Comparison of ENCODE assay signal across 23 cellular contexts in genomic region chr10:114663631-114664030, GRCh38. TPM values are rescaled to one million over a fixed set of nuclear protein-coding genes. Genes with fewer than 3 reads are reported as not detected.
DNase-seq lines count a peak whose midpoint lies in the region; ATAC-seq, FAIRE-seq and TF ChIP-seq lines count a peak whose summit lies in the region.
"Had no signal": no experiment of that assay in that cellular context is flagged by ENCODE, and none has a peak within 500 bp of the region (broad histone marks: within the 10 kb centered on the region; RNA-seq: fewer than 3 reads in every experiment).

No MANE protein-coding gene starts in this region.

- H3K79me2 ChIP-seq in H1 (ENCODE audit: control insufficient read depth in 1 of 2, insufficient read depth in 2 of 2, low read length in 2 of 2) = no peaks in the 10 kb centered on the region

- POLR2A ChIA-PET in H1 (lab: Charles Lee; ENCODE audit: partially characterized antibody) = no interaction called here
- POLR2A ChIA-PET in activated CD4-positive, alpha-beta memory T cell treated with anti-CD3 and anti-CD28 coated beads for 36 hours (lab: Charles Lee) = no interaction called here

- intact Hi-C loops in kidney (cut with DNase I) (no loop called here), stomach (cut with DNase I; ENCODE audit: low total_unique reads) (no loop called here)
- intact Hi-C loops in activated CD4-positive, alpha-beta memory T cell treated with anti-CD3 and anti-CD28 coated beads for 36 hours (cut with micrococcal nuclease) = no loop called here

- no peak overlapping the region for H3K14ac ChIP-seq in H1 (ENCODE audit: insufficient read length)

- no peak overlapping the region for H4K8ac ChIP-seq in H1 (ENCODE audit: extremely low read depth, insufficient read depth, low read length)

- H2BK12ac ChIP-seq in H1 (ENCODE audit: low read depth, low read length) = no peak overlapping the region

- H3K4me3 ChIP-seq in H1 (ENCODE audit: extremely low read depth in 1 of 4, insufficient read depth in 2 of 4, low read depth in 3 of 4, low read length in 4 of 4) (no peak overlapping the region), kidney (ENCODE audit: low read length in 2 of 2) (no peak overlapping the region), stomach (no peak overlapping the region)
- H3K4me3 ChIP-seq: BLaER1 treated with 17β-estradiol and CSF1 and Interleukin-3, amounts not matched to agents 10 nM and 100 nM; HAP-1; smooth muscle cell; testis had no signal

- WGBS in H1 (ENCODE audit: extremely low coverage in 1 of 2, insufficient coverage in 1 of 2, insufficient read length in 1 of 2, insufficient replicate concordance in 2 of 2, low coverage in 1 of 2, low lambda C conversion rate in 2 of 2, missing lambda C conversion rate in 1 of 2), 2 experiments = 51% methylated on average over 8 of the region's 8 CpGs; no CpG with 5 or more reads in 1 of the 2 experiments
- 26 to 59% (median 41%) methylated on average over 8 of the region's 8 CpGs for WGBS in stomach, 5 donors

- H3K9ac ChIP-seq in H1 (replicated peaks in 1 of 4; ENCODE audit: extremely low read depth in 1 of 4, low read depth in 3 of 4, low read length in 3 of 4) (no peak overlapping the region), kidney (ENCODE audit: low read length in 2 of 2) (peak overlapping the region in 1 of 2 donors; percentile 4)
- H3K9ac ChIP-seq: BLaER1 treated with 17β-estradiol and CSF1 and Interleukin-3, amounts not matched to agents 10 nM and 100 nM had no signal

- H3K9me3 ChIP-seq in H1 (ENCODE audit: insufficient read depth in 2 of 2, low read depth in 1 of 2, low read length in 1 of 2) = peaks cover 5 to 6% of the 10 kb centered on the region in 2 experiments; a peak in 2 of 4 replicates
- no peaks in the 10 kb centered on the region for H3K9me3 ChIP-seq in kidney (ENCODE audit: control insufficient read depth in 1 of 2, low read length in 2 of 2)
- H3K9me3 ChIP-seq in stomach = no peaks in the 10 kb centered on the region
- H3K9me3 ChIP-seq: HAP-1, testis had no signal

- H3K27me3 ChIP-seq in H1 (replicated peaks in 1 of 4; ENCODE audit: control insufficient read depth in 3 of 4, extremely low read depth in 1 of 4, insufficient read depth in 3 of 4, low read length in 3 of 4) (no peaks in the 10 kb centered on the region), stomach (no peaks in the 10 kb centered on the region)
- H3K27me3 ChIP-seq: BLaER1 treated with 17β-estradiol and CSF1 and Interleukin-3, amounts not matched to agents 10 nM and 100 nM; testis had no signal

- H2BK5ac ChIP-seq in H1 (ENCODE audit: low read depth, low read length) = no peak overlapping the region

- no peaks in the 10 kb centered on the region for H3K79me1 ChIP-seq in H1 (ENCODE audit: low read depth, low read length)

- no peak overlapping the region for H3K27ac Mint-ChIP-seq in activated CD4-positive, alpha-beta memory T cell treated with anti-CD3 and anti-CD28 coated beads for 36 hours
- H3K27ac Mint-ChIP-seq in natural killer cell treated with Interleukin-12 subunit alpha and Interleukin-12 subunit beta and Interleukin-15 and Interleukin-18, amount 100 ng/mL, for 72 hours = no peak overlapping the region
- H3K27ac Mint-ChIP-seq: activated naive CD8-positive, alpha-beta T cell treated with anti-CD3 and anti-CD28 coated beads, Interleukin-2, amount 50 U/mL, for 24 hours; activated T-helper 2 cell treated with anti-CD3 and anti-CD28 coated beads, Interferon-gamma antibody, Interleukin-2, Interleukin-4, amounts not matched to agents 10 μg/mL and 5 μg/mL and 100 μg/mL, durations not matched to agents 14 hours and 24 hours and 36 hours had no signal

- H3K56ac ChIP-seq in H1 (replicated peaks; ENCODE audit: insufficient read length, low read depth, low read length) = no peak overlapping the region

- no peak for TF ChIP-seq EP300 in H1 (IDR thresholded peaks at IDR 0.05; ENCODE audit: borderline replicate concordance in 1 of 2, low read depth in 2 of 2, low read length in 2 of 2)
- no peak for TF ChIP-seq EP300 in stomach (IDR thresholded peaks at IDR 0.05)

- H3K27ac ChIP-seq in H1 (ENCODE audit: low read depth, low read length) (no peak overlapping the region), kidney (ENCODE audit: low read depth in 2 of 2, low read length in 2 of 2) (peak overlapping the region; percentile 42 to 45), stomach (peak overlapping the region in 3 of 5 donors; percentile 6 to 52 (median 30))
- H3K27ac ChIP-seq: BLaER1 treated with 17β-estradiol and CSF1 and Interleukin-3, amounts not matched to agents 10 nM and 100 nM; HL-60; testis had no signal

- H2AK5ac ChIP-seq in H1 (ENCODE audit: low read depth, low read length) = no peak overlapping the region

- CTCF ChIA-PET in H1 (lab: Charles Lee; ENCODE audit: partially characterized antibody) = interaction anchor here (1.0 to 3.3 kb wide), 6 partner anchors 9 to 192 kb away, joined by 3 to 10 read pairs (median 6); no protein-coding TSS in a partner anchor
- CTCF ChIA-PET in activated CD4-positive, alpha-beta memory T cell treated with anti-CD3 and anti-CD28 coated beads for 36 hours (lab: Charles Lee) = no interaction called here

- no peaks in the 10 kb centered on the region for H3K23me2 ChIP-seq in H1 (ENCODE audit: low read depth, low read length)

- FAIRE-seq in H1 (lab: Jason Lieb, UNC) (peak; percentile 45), kidney (lab: Jason Lieb, UNC) (no peak)

- H3K36me3 ChIP-seq in H1 (ENCODE audit: control insufficient read depth in 2 of 4, insufficient read depth in 4 of 4, low read length in 3 of 4) = no peaks in the 10 kb centered on the region
- H3K36me3 ChIP-seq in kidney (ENCODE audit: control insufficient read depth in 1 of 2, insufficient read depth in 2 of 2, low read length in 2 of 2) = no peaks in the 10 kb centered on the region
- H3K36me3 ChIP-seq in stomach = no peaks in the 10 kb centered on the region
- H3K36me3 ChIP-seq: BLaER1 treated with 17β-estradiol and CSF1 and Interleukin-3, amounts not matched to agents 10 nM and 100 nM; HAP-1 had no signal

- peaks cover 2% of the 10 kb centered on the region for H3K27me3 Mint-ChIP-seq in activated CD4-positive, alpha-beta memory T cell treated with anti-CD3 and anti-CD28 coated beads for 36 hours
- peaks cover 8 to 10% of the 10 kb centered on the region in 2 donors for H3K27me3 Mint-ChIP-seq in natural killer cell treated with Interleukin-12 subunit alpha and Interleukin-12 subunit beta and Interleukin-15 and Interleukin-18, amount 100 ng/mL, for 72 hours
- H3K27me3 Mint-ChIP-seq: activated naive CD8-positive, alpha-beta T cell treated with anti-CD3 and anti-CD28 coated beads, Interleukin-2, amount 50 U/mL, for 24 hours had no signal

- H3K4ac ChIP-seq in H1 (replicated peaks; ENCODE audit: insufficient read length, low read depth, low read length) = no peak overlapping the region

- H4K20me1 ChIP-seq in H1 (replicated peaks in 1 of 2; ENCODE audit: control insufficient read depth in 1 of 2, insufficient read depth in 2 of 2, low read length in 2 of 2) = no peaks in the 10 kb centered on the region
- H4K20me1 ChIP-seq: BLaER1 treated with 17β-estradiol and CSF1 and Interleukin-3, amounts not matched to agents 10 nM and 100 nM had no signal

- H2AFZ ChIP-seq in H1 (ENCODE audit: low read length) = no peak overlapping the region

- no peaks in the 10 kb centered on the region for H3K9me3 Mint-ChIP-seq in activated CD4-positive, alpha-beta memory T cell treated with anti-CD3 and anti-CD28 coated beads for 36 hours
- H3K9me3 Mint-ChIP-seq in natural killer cell treated with Interleukin-12 subunit alpha and Interleukin-12 subunit beta and Interleukin-15 and Interleukin-18, amount 100 ng/mL, for 72 hours = no peaks in the 10 kb centered on the region
- H3K9me3 Mint-ChIP-seq: activated naive CD8-positive, alpha-beta T cell treated with anti-CD3 and anti-CD28 coated beads, Interleukin-2, amount 50 U/mL, for 24 hours; activated T-helper 2 cell treated with anti-CD3 and anti-CD28 coated beads, Interferon-gamma antibody, Interleukin-2, Interleukin-4, amounts not matched to agents 10 μg/mL and 5 μg/mL and 100 μg/mL, durations not matched to agents 14 hours and 24 hours and 36 hours had no signal

- TF ChIP-seq CTCF in H1 (IDR thresholded peaks at IDR 0.05; ENCODE audit: control extremely low read depth in 1 of 3, insufficient read depth in 1 of 3, low read depth in 1 of 3, low read length in 3 of 3) (no peak), kidney (IDR thresholded peaks at IDR 0.05; ENCODE audit: borderline replicate concordance, extremely low read depth, insufficient read depth) (no peak), stomach (IDR thresholded peaks at IDR 0.05) (no peak)

- TF ChIP-seq POLR2A in H1 (IDR thresholded peaks at IDR 0.05; ENCODE audit: control extremely low read depth in 1 of 2, low read depth in 2 of 2, low read length in 2 of 2) (no peak), stomach (IDR thresholded peaks at IDR 0.05) (no peak)

- TF ChIP-seq RAD21 in H1 (IDR thresholded peaks at IDR 0.05 in 1 of 2, conservative IDR thresholded peaks at IDR 0.05 in 1 of 2; ENCODE audit: low read depth in 2 of 2, low read length in 2 of 2) = no peak

- H3K4me2 ChIP-seq in H1 (ENCODE audit: insufficient read depth in 1 of 2, low read depth in 2 of 2, low read length in 2 of 2) = peak overlapping the region in 1 of 2 experiments; percentile 17; a peak in 2 of 4 replicates
- H3K4me2 ChIP-seq: BLaER1 treated with 17β-estradiol and CSF1 and Interleukin-3, amounts not matched to agents 10 nM and 100 nM; smooth muscle cell had no signal

- no peak for ATAC-seq in GM21825 (IDR thresholded peaks at IDR 0.05; ENCODE audit: unreplicated experiment)
- no peak for ATAC-seq in natural killer cell treated with Interleukin-12 subunit alpha and Interleukin-12 subunit beta and Interleukin-15 and Interleukin-18, amount 100 ng/mL, for 72 hours
- ATAC-seq: activated naive CD8-positive, alpha-beta T cell treated with anti-CD3 and anti-CD28 coated beads, Interleukin-2, amount 50 U/mL, for 24 hours had no signal

- no peaks in the 10 kb centered on the region for H3K36me3 Mint-ChIP-seq in activated CD4-positive, alpha-beta memory T cell treated with anti-CD3 and anti-CD28 coated beads for 36 hours
- no peaks in the 10 kb centered on the region for H3K36me3 Mint-ChIP-seq in natural killer cell treated with Interleukin-12 subunit alpha and Interleukin-12 subunit beta and Interleukin-15 and Interleukin-18, amount 100 ng/mL, for 72 hours

- H4K91ac ChIP-seq in H1 (replicated peaks; ENCODE audit: insufficient read length, low read length) = no peak overlapping the region

- DNase-seq in DMS79 treated with DMSO at 0.1 percent for 48 hours (lab: John Stamatoyannopoulos, UW) (peak; percentile 7), DMS79 (lab: John Stamatoyannopoulos, UW) (no peak), H1 (ENCODE audit: low read depth in 1 of 2, low spot score in 2 of 2) (no peak), kidney (no peak), stomach (no peak)
- DNase-seq in activated CD4-positive, alpha-beta memory T cell treated with anti-CD3 and anti-CD28 coated beads for 36 hours = no peak
- no peak for DNase-seq in natural killer cell treated with Interleukin-12 subunit alpha and Interleukin-12 subunit beta and Interleukin-15 and Interleukin-18, amount 100 ng/mL, for 72 hours (ENCODE audit: low spot score)
- DNase-seq: 8988T; activated naive CD8-positive, alpha-beta T cell treated with anti-CD3 and anti-CD28 coated beads, Interleukin-2, amount 50 U/mL, for 24 hours; central memory CD4-positive, alpha-beta T cell; effector memory CD4-positive, alpha-beta T cell; KG1; left colon; NCI-H1105 treated with DMSO at 0.1 percent for 48 hours; NCI-H226; SHP77 treated with DMSO at 0.1 percent for 48 hours; testis had no signal

- H2BK15ac ChIP-seq in H1 (ENCODE audit: low read length) = no peak overlapping the region

- no peak overlapping the region for H2BK120ac ChIP-seq in H1 (replicated peaks; ENCODE audit: low read depth, low read length)

- H3K4me3 Mint-ChIP-seq in activated CD4-positive, alpha-beta memory T cell treated with anti-CD3 and anti-CD28 coated beads for 36 hours = no peak overlapping the region
- no peak overlapping the region for H3K4me3 Mint-ChIP-seq in natural killer cell treated with Interleukin-12 subunit alpha and Interleukin-12 subunit beta and Interleukin-15 and Interleukin-18, amount 100 ng/mL, for 72 hours
- H3K4me3 Mint-ChIP-seq: activated naive CD8-positive, alpha-beta T cell treated with anti-CD3 and anti-CD28 coated beads, Interleukin-2, amount 50 U/mL, for 24 hours had no signal

- H3K18ac ChIP-seq in H1 (ENCODE audit: extremely low read depth, low read length) = no peak overlapping the region

- H3K4me1 Mint-ChIP-seq in activated CD4-positive, alpha-beta memory T cell treated with anti-CD3 and anti-CD28 coated beads for 36 hours (ENCODE audit: low read depth) = no peaks in the 10 kb centered on the region
- H3K4me1 Mint-ChIP-seq in natural killer cell treated with Interleukin-12 subunit alpha and Interleukin-12 subunit beta and Interleukin-15 and Interleukin-18, amount 100 ng/mL, for 72 hours (ENCODE audit: low read depth in 2 of 2) = no peaks in the 10 kb centered on the region
- H3K4me1 Mint-ChIP-seq: activated naive CD8-positive, alpha-beta T cell treated with anti-CD3 and anti-CD28 coated beads, Interleukin-2, amount 50 U/mL, for 24 hours had no signal

- no peak overlapping the region for H3K23ac ChIP-seq in H1 (ENCODE audit: insufficient read length)

- H3K4me1 ChIP-seq in H1 (replicated peaks in 1 of 4; ENCODE audit: control insufficient read depth in 3 of 4, insufficient read depth in 4 of 4, low read length in 3 of 4) (peaks cover 0 to 14% (median 10%) of the 10 kb centered on the region in 4 experiments; a peak in 5 of 7 replicates), kidney (ENCODE audit: control insufficient read depth in 1 of 2, insufficient read depth in 1 of 2, low read depth in 1 of 2, low read length in 2 of 2) (peaks cover 10 to 17% of the 10 kb centered on the region in 2 donors), stomach (peaks cover 0 to 18% (median 0%) of the 10 kb centered on the region in 4 donors)
- H3K4me1 ChIP-seq: BLaER1 treated with 17β-estradiol and CSF1 and Interleukin-3, amounts not matched to agents 10 nM and 100 nM; testis had no signal

- H4K5ac ChIP-seq in H1 (ENCODE audit: insufficient read length, low read depth, low read length) = no peak overlapping the region

- H2BK20ac ChIP-seq in H1 (ENCODE audit: low read length) = no peak overlapping the region

RNA-seq across cellular contexts. Expression of gene ABLIM1, which starts 5.6 kb away (rescaled TPM):
- total RNA-seq in H1 (2021; fragmentation: NEBNext Ultra II Directional; extraction: Animal tissue kit (Norgen Biotek cat#: 25700)) = 51.2 and 52.1 TPM in 2 replicates
- polyA plus RNA-seq in H1 (2011; rRNA removed) (51.7 and 62.6 TPM in 2 replicates), kidney (ENCODE audit: insufficient read depth, low read depth, low replicate concordance) (32.3 TPM), stomach (10 to 100 TPM; 30.2 to 87.2 (median 30.3) TPM)
- 47.8 TPM for polyA plus RNA-seq in H1 (2011; cell fraction: cytosol; rRNA removed)
- 52.0 TPM for polyA plus RNA-seq in H1 (2011; cell fraction: nucleus; rRNA removed)
- polyA plus RNA-seq in H1 (2012, experiment 1 of 2) = 21.9 to 32.8 TPM (median 29.3 TPM) in 4 replicates
- polyA plus RNA-seq in H1 (2012, experiment 2 of 2) = 3.3 TPM
- polyA plus RNA-seq in H1 (2013, experiment 1 of 2) = 31.2 TPM
- polyA plus RNA-seq in H1 (2013, experiment 2 of 2) = 33.9 TPM
- polyA minus RNA-seq in H1 (2011; rRNA and poly(A)+ RNA removed) = 90.3 and 144 TPM in 2 replicates
- polyA minus RNA-seq in H1 (2011; cell fraction: cytosol; rRNA and poly(A)+ RNA removed) = 36.0 TPM
- polyA minus RNA-seq in H1 (2011; cell fraction: nucleus; rRNA and poly(A)+ RNA removed) = 71.3 TPM
- total RNA-seq in kidney (158 TPM), stomach (100 to 1,000 TPM in 3 of 5 donors, 10 to 100 TPM in 2; 28.1 to 276 (median 198) TPM)
- 100 to 1,000 TPM; 119 to 128 TPM for total RNA-seq in activated CD4-positive, alpha-beta memory T cell treated with anti-CD3 and anti-CD28 coated beads for 36 hours
- 10 to 100 TPM in 1 of 2 donors, 1 to 10 TPM in 1; 7.9 to 11.0 TPM for total RNA-seq in natural killer cell treated with Interleukin-12 subunit alpha and Interleukin-12 subunit beta and Interleukin-15 and Interleukin-18, amount 100 ng/mL, for 72 hours
